Comparison of ENCODE assay signal across 8 cellular contexts in the genomic region with DNA sequence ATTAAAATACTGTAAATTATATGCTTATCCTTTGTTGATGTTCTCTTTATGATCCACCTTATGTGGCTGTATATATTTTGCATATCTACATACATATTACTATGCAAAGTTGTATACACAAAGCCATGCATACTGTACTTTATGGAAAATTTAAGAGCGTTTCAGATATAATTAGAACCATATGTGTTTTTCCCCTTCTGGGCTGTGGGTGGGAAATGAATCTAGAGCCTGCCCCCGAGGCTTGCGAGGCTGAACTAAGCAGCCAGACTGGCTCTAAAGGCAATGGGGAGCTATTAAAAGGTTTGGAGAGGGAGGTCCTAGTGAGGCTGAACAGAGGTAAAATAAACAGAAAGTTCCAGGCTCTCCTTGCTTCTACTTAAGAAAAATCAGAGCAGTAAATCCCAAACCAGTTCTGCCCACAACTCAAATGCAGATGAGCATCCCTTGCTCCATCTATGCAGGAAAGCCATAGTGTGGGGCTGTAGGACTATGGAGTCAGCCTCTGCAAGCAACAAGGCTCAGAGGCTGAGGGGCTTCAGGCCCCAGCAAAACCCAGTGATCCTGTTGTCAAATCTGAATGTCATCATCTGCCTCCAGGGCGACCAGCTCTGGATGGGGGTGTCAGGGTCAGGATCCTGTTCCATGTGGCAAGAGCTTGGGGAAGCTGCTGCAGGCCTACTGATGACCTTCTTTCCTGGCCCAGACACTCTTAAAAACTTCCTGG. TPM values are rescaled to one million over a fixed set of nuclear protein-coding genes. Genes with fewer than 3 reads are reported as not detected.
DNase-seq lines count a peak whose midpoint lies in the region; ATAC-seq and TF ChIP-seq lines count a peak whose summit lies in the region.

No MANE protein-coding gene starts in this region.

- TF ChIP-seq CTCF in thoracic aorta (IDR thresholded peaks at IDR 0.05), result no peak

- no peaks in the 10 kb centered on the region for H3K9me3 ChIP-seq in thoracic aorta

- peak; percentile 28 for DNase-seq in stimulated activated CD4-positive, alpha-beta T cell treated with anti-CD3 and anti-CD28 coated beads, Interleukin-4, amount 100 ng/mL, for 24 hours
- no peak for DNase-seq in stimulated activated CD4-positive, alpha-beta T cell treated with anti-CD3 and anti-CD28 coated beads, Interleukin-4, amount 100 ng/mL, for 1 hour
- DNase-seq in left lobe of liver (ENCODE audit: low spot score) (no peak), thoracic aorta (ENCODE audit: low spot score) (no peak), iPS-NIHi7 (ENCODE audit: extremely low spot score) (no peak)

- ATAC-seq in left lobe of liver (peak; percentile 5), thoracic aorta (ENCODE audit: insufficient number of reproducible peaks, low FRiP score, low read depth) (no peak), GM19452 (IDR thresholded peaks at IDR 0.05; ENCODE audit: unreplicated experiment) (no peak), HG02938 (IDR thresholded peaks at IDR 0.05; ENCODE audit: unreplicated experiment) (no peak)

- 51 to 78% (median 51%) methylated on average over 4 of the region's 4 CpGs for WGBS in adipose tissue, 3 donors

- peaks cover 43 to 64% of the 10 kb centered on the region in 2 donors for H3K4me1 ChIP-seq in thoracic aorta (ENCODE audit: control insufficient read depth in 1 of 2, low read depth in 2 of 2)

- no peaks in the 10 kb centered on the region for H3K27me3 ChIP-seq in thoracic aorta (replicated peaks; ENCODE audit: insufficient read depth)

- H3K27ac ChIP-seq in adipose tissue (ENCODE audit: low read depth, low read length), result peak overlapping the region; percentile 70
- peak overlapping the region; percentile 63 to 69 for H3K27ac ChIP-seq in thoracic aorta

- H3K4me3 ChIP-seq in thoracic aorta, result no peak overlapping the region

- no peaks in the 10 kb centered on the region for H3K36me3 ChIP-seq in thoracic aorta

RNA-seq across cellular contexts. Expression of a gene that starts 14.1 kb away (rescaled TPM):
- polyA plus RNA-seq in adipose tissue, result 1,000 to 10,000 TPM in 1 of 3 donors, 100 to 1,000 TPM in 2; 103 to 1,196 (median 199) TPM
- 162 TPM for total RNA-seq in left lobe of liver
- 100 to 1,000 TPM; 163 to 374 TPM for total RNA-seq in thoracic aorta

RNA-seq across cellular contexts. Expression of a gene that starts 43.6 kb away (rescaled TPM):
- polyA plus RNA-seq in adipose tissue, result 10 to 100 TPM; 13.3 to 34.1 (median 18.0) TPM
- 27.9 TPM for total RNA-seq in left lobe of liver
- total RNA-seq in thoracic aorta, result 10 to 100 TPM; 15.2 to 30.3 TPM

RNA-seq across cellular contexts. Expression of a gene that starts 43.8 kb away (rescaled TPM):
- 100 to 1,000 TPM in 2 of 3 donors, 10 to 100 TPM in 1; 97.2 to 165 (median 110) TPM for polyA plus RNA-seq in adipose tissue
- total RNA-seq in left lobe of liver, result 66.8 TPM
- total RNA-seq in thoracic aorta, result 10 to 100 TPM; 44.0 to 46.7 TPM
